In the genomic region with DNA sequence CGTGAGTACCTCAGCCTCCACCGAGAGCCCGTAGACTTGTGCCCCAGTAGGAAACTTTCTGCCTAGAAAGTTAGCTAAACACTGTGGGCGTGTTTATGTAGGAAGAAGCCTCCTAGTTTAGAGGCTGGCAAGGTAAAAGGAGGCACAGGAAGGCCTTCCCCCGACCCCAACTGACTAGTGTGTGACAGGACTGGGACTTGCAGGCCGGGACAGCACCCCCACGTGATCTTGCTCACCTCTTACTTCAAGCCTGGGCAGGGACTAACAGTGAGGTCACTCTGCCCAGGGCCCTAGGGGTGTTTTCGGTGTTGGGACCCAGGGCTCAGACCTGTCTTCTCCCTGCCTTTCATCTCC, we compare ENCODE assay signal across 9 cellular contexts. TPM values are rescaled to one million over a fixed set of nuclear protein-coding genes. Genes with fewer than 3 reads are reported as not detected.
DNase-seq lines count a peak whose midpoint lies in the region; ATAC-seq and TF ChIP-seq lines count a peak whose summit lies in the region.
"Had no signal": no experiment of that assay in that cellular context is flagged by ENCODE, and none has a peak within 500 bp of the region (broad histone marks: within the 10 kb centered on the region; RNA-seq: fewer than 3 reads in every experiment).

No MANE protein-coding gene starts in this region.

- TSS peak; percentile 83 for BruUV-seq in mammary epithelial cell (replicated peaks; lab: Mats Ljungman, UMichigan)

- in situ Hi-C loops in mammary epithelial cell (cut with MboI; ENCODE audit: low sequenced_read_pairs in 2 of 2): no loop called here

- 0% methylated on average over 5 of the region's 8 CpGs for WGBS in mammary epithelial cell (ENCODE audit: low coverage, missing lambda C conversion rate)

- H3K4me1 ChIP-seq in BE2C: peaks cover 16% of the 10 kb centered on the region
- peaks cover 44% of the 10 kb centered on the region for H3K4me1 ChIP-seq in mammary epithelial cell (ENCODE audit: insufficient read depth, low read length)

- H3K9me3 Mint-ChIP-seq in mesothelial cell of epicardium: no peaks in the 10 kb centered on the region

- DNase-seq in BE2C: no peak
- peak; percentile 74 for DNase-seq in HuH-7.5 (ENCODE audit: low spot score)
- DNase-seq in mammary epithelial cell: peak; percentile 90
- DNase-seq in mesothelial cell of epicardium (ENCODE audit: low spot score in 2 of 2, unreplicated experiment in 2 of 2): no peak
- no peak for DNase-seq in NCI-H82 (lab: John Stamatoyannopoulos, UW)
- no peak for DNase-seq in foreskin melanocyte

- H3K4me3 ChIP-seq in BE2C (ENCODE audit: low read depth, low read length) (peak overlapping the region; percentile 76), mammary epithelial cell (replicated peaks in 1 of 3; ENCODE audit: insufficient read depth in 1 of 3, low read depth in 2 of 3, low read length in 3 of 3) (peak overlapping the region; percentile 62 to 93 (median 77))

- intact Hi-C loops in mammary epithelial cell (cut with micrococcal nuclease): loop anchor here (1.0 kb wide), 1 partner anchor 34 kb away; no protein-coding TSS in a partner anchor

- peaks cover 46% of the 10 kb centered on the region for H3K79me2 ChIP-seq in mammary epithelial cell (ENCODE audit: insufficient read depth, low read length)

- peak overlapping the region; percentile 92 for H3K4me3 Mint-ChIP-seq in mesothelial cell of epicardium

- peak overlapping the region; percentile 69 for H3K4me2 ChIP-seq in mammary epithelial cell (ENCODE audit: insufficient read depth, low read depth, low read length)

- CTCF ChIA-PET in mammary epithelial cell (lab: Charles Lee; ENCODE audit: low non-redundant PET): no interaction called here

- H2AFZ ChIP-seq in mammary epithelial cell (ENCODE audit: low read depth, low read length): peak overlapping the region; percentile 77

- peak overlapping the region; percentile 89 for H3K27ac Mint-ChIP-seq in mesothelial cell of epicardium

- H3K36me3 ChIP-seq in BE2C: no peaks in the 10 kb centered on the region
- peaks cover 2% of the 10 kb centered on the region for H3K36me3 ChIP-seq in mammary epithelial cell (ENCODE audit: insufficient read depth, low read length)

- H3K9ac ChIP-seq in mammary epithelial cell (ENCODE audit: insufficient read depth, low read length): peak overlapping the region; percentile 99

- peaks cover 43% of the 10 kb centered on the region for H3K4me1 Mint-ChIP-seq in mesothelial cell of epicardium

- ATAC-seq in GM19452 (IDR thresholded peaks at IDR 0.05; ENCODE audit: unreplicated experiment) (peak; percentile 1), GM21515 (IDR thresholded peaks at IDR 0.05; ENCODE audit: unreplicated experiment) (no peak)

- H4K20me1 ChIP-seq in mammary epithelial cell (ENCODE audit: insufficient read depth, low read length): no peaks in the 10 kb centered on the region

- H3K36me3 Mint-ChIP-seq in mesothelial cell of epicardium: peaks cover 8% of the 10 kb centered on the region

- TF ChIP-seq CTCF in BE2C (IDR thresholded peaks at IDR 0.05; ENCODE audit: low read depth, low read length) (no peak), mammary epithelial cell (conservative IDR thresholded peaks at IDR 0.05 in 1 of 2, IDR thresholded peaks at IDR 0.05 in 1 of 2; ENCODE audit: extremely low read depth in 1 of 2, insufficient read depth in 1 of 2, low read depth in 1 of 2, low read length in 2 of 2) (no peak), mesothelial cell of epicardium (IDR thresholded peaks at IDR 0.05; ENCODE audit: unreplicated experiment) (no peak)

- dilution Hi-C loops in mammary epithelial cell (cut with HindIII; ENCODE audit: low sequenced_read_pairs): loop anchor here (25.0 kb wide), 1 partner anchor 287 kb away; the partner anchor contains the start of gene PEA15

- no peaks in the 10 kb centered on the region for H3K9me3 ChIP-seq in BE2C
- H3K9me3 ChIP-seq in mammary epithelial cell (replicated peaks; ENCODE audit: insufficient read depth, low read length): no peaks in the 10 kb centered on the region

- H3K27me3 ChIP-seq in BE2C (peaks cover 8% of the 10 kb centered on the region; the same call in 1 of the 2 replicates), mammary epithelial cell (ENCODE audit: insufficient read depth, low read length) (no peaks in the 10 kb centered on the region)

- H3K27ac ChIP-seq in mammary epithelial cell (ENCODE audit: insufficient read depth, low read depth, low read length): peak overlapping the region; percentile 98

- no peaks in the 10 kb centered on the region for H3K27me3 Mint-ChIP-seq in mesothelial cell of epicardium (ENCODE audit: low read depth)

RNA-seq across cellular contexts. Expression of gene TAGLN2, which starts 0.4 kb away (rescaled TPM):
- polyA plus RNA-seq in BE2C (2012; ENCODE audit: insufficient read depth, insufficient read length, low read depth): 685 TPM
- total RNA-seq in mammary epithelial cell (100 to 1,000 TPM; 178 to 454 TPM), mesothelial cell of epicardium (41.6 to 46.2 TPM (median 44.6 TPM) in 3 replicates)
- polyA plus RNA-seq in mammary epithelial cell: 748 TPM
- 594 TPM for polyA minus RNA-seq in mammary epithelial cell

RNA-seq across cellular contexts. Expression of gene IGSF9, which starts 19.7 kb away (rescaled TPM):
- polyA plus RNA-seq in BE2C (2012; ENCODE audit: insufficient read depth, insufficient read length, low read depth): 3.8 TPM
- total RNA-seq in mammary epithelial cell: 10 to 100 TPM in 1 of 2 donors, 1 to 10 TPM in 1; 1.2 to 21.9 TPM
- polyA plus RNA-seq in mammary epithelial cell: 8.3 TPM
- 19.1 TPM for polyA minus RNA-seq in mammary epithelial cell
- 75.8 to 77.5 TPM (median 76.9 TPM) in 3 replicates for total RNA-seq in mesothelial cell of epicardium
- total RNA-seq: NCI-H460 had no signal

RNA-seq across cellular contexts. Expression of gene CFAP45, which starts 25.7 kb away (rescaled TPM):
- polyA plus RNA-seq in BE2C (2012; ENCODE audit: insufficient read depth, insufficient read length, low read depth): 3.6 TPM
- total RNA-seq in mammary epithelial cell: under 1 TPM in 1 of 2 donors, not detected in 1; 0.82 TPM
- polyA plus RNA-seq in mammary epithelial cell: 0.36 TPM
- polyA minus RNA-seq in mammary epithelial cell: not detected
- 0.18 to 0.20 TPM (median 0.20 TPM) in 3 replicates for total RNA-seq in mesothelial cell of epicardium

RNA-seq across cellular contexts. Expression of gene SLAMF9, which starts 28.3 kb away (rescaled TPM):
- polyA plus RNA-seq in BE2C (2012; ENCODE audit: insufficient read depth, insufficient read length, low read depth): not detected
- total RNA-seq in mammary epithelial cell: not detected
- polyA plus RNA-seq in mammary epithelial cell: 0.15 TPM
- not detected for polyA minus RNA-seq in mammary epithelial cell
- total RNA-seq in mesothelial cell of epicardium: not detected in 3 replicates
- total RNA-seq: NCI-H460 had no signal

Comparison
In these comparisons a context has a peak if more than half of its experiments do, and no peak if none do; other contexts are left out.
1. DNase-seq: peak in HuH-7.5 (single experiment) and mammary epithelial cell (single experiment); none in BE2C (single experiment), mesothelial cell of epicardium (0 of 2), NCI-H82 (single experiment) and foreskin melanocyte (single experiment).